Comparison of ENCODE assay signal across 1 cellular context in the genomic region with DNA sequence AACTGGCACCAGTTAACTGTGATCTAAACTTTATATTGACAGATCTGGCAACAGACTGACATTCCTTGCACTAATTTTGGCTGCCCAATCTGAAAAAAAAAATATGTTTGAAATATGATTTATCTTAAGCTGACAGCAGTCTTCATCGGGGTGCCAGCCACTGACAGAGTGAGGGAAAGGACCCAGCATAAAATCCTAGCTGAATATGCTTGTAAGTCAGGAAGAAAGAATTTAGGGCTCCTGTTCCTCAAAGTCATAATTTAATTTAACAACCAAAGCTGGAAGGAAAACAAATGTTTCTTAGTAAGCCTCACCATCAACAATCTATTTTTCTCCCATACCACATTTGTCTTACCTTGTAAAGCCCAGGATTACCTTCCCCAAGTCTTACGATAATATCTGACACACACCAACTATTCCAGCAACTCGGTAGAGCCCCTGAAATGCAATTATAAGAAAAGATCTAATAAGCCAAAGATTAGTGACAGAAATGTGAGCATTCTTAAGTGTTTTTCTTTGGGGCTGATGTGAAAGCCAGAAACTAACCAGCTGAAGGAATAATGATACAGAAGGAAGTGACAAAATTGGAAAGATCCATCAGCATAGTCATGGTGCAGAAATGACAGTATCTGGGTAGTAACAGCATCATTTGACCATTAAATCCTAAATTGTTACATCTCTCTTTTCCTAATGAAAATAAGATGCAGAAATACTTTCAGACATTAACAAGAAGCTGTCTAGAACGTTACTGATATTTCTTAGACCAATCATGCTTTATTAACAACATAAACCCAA.
TF ChIP-seq lines count a peak whose summit lies in the region.

No MANE protein-coding gene starts in this region.

TF ChIP-seq in SK-N-SH treated with all-trans-retinoic acid at 6 μM for 48 hours, 23 proteins besides CTCF, POLR2A, EP300 and RAD21 (continued from another document):
- TF ChIP-seq, protein P1, sequence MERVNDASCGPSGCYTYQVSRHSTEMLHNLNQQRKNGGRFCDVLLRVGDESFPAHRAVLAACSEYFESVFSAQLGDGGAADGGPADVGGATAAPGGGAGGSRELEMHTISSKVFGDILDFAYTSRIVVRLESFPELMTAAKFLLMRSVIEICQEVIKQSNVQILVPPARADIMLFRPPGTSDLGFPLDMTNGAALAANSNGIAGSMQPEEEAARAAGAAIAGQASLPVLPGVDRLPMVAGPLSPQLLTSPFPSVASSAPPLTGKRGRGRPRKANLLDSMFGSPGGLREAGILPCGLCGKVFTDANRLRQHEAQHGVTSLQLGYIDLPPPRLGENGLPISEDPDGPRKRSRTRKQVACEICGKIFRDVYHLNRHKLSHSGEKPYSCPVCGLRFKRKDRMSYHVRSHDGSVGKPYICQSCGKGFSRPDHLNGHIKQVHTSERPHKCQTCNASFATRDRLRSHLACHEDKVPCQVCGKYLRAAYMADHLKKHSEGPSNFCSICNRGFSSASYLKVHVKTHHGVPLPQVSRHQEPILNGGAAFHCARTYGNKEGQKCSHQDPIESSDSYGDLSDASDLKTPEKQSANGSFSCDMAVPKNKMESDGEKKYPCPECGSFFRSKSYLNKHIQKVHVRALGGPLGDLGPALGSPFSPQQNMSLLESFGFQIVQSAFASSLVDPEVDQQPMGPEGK (CRISPR knock-in tag; IDR thresholded peaks at IDR 0.05; ENCODE audit: borderline replicate concordance): no peak
- TF ChIP-seq RARB (CRISPR knock-in tag; IDR thresholded peaks at IDR 0.05) (no peak), CSDC2 (CRISPR knock-in tag; IDR thresholded peaks at IDR 0.05) (no peak)
